ENCODE assay signal across 9 cellular contexts in the genomic region with DNA sequence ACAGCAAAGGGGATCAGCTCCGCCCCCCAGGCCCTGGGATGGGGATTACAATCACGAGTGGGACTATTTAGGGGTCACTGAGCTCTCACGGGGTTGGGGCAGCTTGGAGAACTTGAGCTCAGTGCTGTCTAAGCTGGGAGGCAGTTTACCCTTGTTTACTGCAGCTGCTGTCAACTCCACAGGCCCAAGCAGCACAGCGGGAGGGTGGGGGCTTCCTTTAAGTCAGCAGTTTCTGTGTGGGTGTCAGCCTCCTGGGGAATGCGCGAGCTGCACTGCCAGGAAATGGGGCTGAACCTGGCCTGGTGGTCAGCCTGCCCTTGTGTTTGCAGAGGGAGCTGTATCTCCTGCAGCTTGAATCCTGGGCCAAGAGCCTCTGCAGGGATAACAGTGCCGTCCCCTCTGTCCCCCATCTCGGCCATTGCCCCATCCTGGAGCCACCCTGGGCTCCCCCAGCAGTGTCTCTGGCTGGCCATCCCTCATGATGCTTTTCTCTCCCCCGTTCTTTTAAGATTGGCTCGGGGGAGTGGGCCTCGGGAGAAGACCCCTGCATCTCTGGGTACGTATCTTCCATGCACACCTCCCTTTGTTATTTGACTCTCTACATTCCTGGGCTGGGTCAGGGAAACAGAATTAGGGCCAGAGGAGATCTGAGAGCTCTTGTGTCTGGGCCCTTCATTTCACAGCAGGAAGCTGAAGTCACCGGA. TPM values are rescaled to one million over a fixed set of nuclear protein-coding genes. Genes with fewer than 3 reads are reported as not detected.
DNase-seq lines count a peak whose midpoint lies in the region; ATAC-seq and TF ChIP-seq lines count a peak whose summit lies in the region.
"Had no signal": no experiment of that assay in that cellular context is flagged by ENCODE, and none has a peak within 500 bp of the region (broad histone marks: within the 10 kb centered on the region; RNA-seq: fewer than 3 reads in every experiment).

No MANE protein-coding gene starts in this region.

- 34 to 43% methylated on average over 13 of the region's 13 CpGs for WGBS in lung, 2 donors

- H3K4me1 ChIP-seq in lung (ENCODE audit: control insufficient read depth in 2 of 2, insufficient read depth in 2 of 2, low read length in 2 of 2) = peaks cover 3 to 17% of the 10 kb centered on the region in 2 donors

- H3K27me3 ChIP-seq in lung (ENCODE audit: control insufficient read depth, insufficient read depth) = no peaks in the 10 kb centered on the region

- peak; percentile 64 for DNase-seq in activated CD4-positive, alpha-beta T cell treated with anti-CD3 and anti-CD28 coated beads for 36 hours
- no peak for DNase-seq in activated CD4-positive, alpha-beta T cell treated with anti-CD3 and anti-CD28 coated beads for 1 hour
- DNase-seq in activated naive CD8-positive, alpha-beta T cell treated with anti-CD3 and anti-CD28 coated beads, Interleukin-2, amount 50 U/mL, for 24 hours = peak; percentile 47
- DNase-seq in lung (ENCODE audit: low spot score) (no peak), type B pancreatic cell (ENCODE audit: extremely low spot score, unreplicated experiment) (no peak), NCI-H1092 treated with DMSO at 0.1 percent for 48 hours (lab: John Stamatoyannopoulos, UW) (no peak), NCI-H1694 treated with DMSO at 0.1 percent for 48 hours (lab: John Stamatoyannopoulos, UW) (no peak)
- no peak for DNase-seq in effector CD8-positive, alpha-beta T cell (lab: John Stamatoyannopoulos, UW)

- no peak overlapping the region for H3K4me3 ChIP-seq in lung

- H3K36me3 ChIP-seq in lung (ENCODE audit: control insufficient read depth in 2 of 2, insufficient read depth in 2 of 2, low read length in 2 of 2) = no peaks in the 10 kb centered on the region

- H3K27ac Mint-ChIP-seq in activated CD4-positive, alpha-beta T cell treated with anti-CD3 and anti-CD28 coated beads for 36 hours = peak overlapping the region; percentile 76
- peak overlapping the region; percentile 63 for H3K27ac Mint-ChIP-seq in activated naive CD8-positive, alpha-beta T cell treated with anti-CD3 and anti-CD28 coated beads, Interleukin-2, amount 50 U/mL, for 24 hours
- peak overlapping the region; percentile 34 for H3K27ac Mint-ChIP-seq in type B pancreatic cell

- H3K9me3 Mint-ChIP-seq in activated CD4-positive, alpha-beta T cell treated with anti-CD3 and anti-CD28 coated beads for 36 hours (ENCODE audit: low read depth) = no peaks in the 10 kb centered on the region
- no peaks in the 10 kb centered on the region for H3K9me3 Mint-ChIP-seq in activated naive CD8-positive, alpha-beta T cell treated with anti-CD3 and anti-CD28 coated beads, Interleukin-2, amount 50 U/mL, for 24 hours
- H3K9me3 Mint-ChIP-seq in type B pancreatic cell = no peaks in the 10 kb centered on the region

- peaks cover 0 to 3% of the 10 kb centered on the region in 2 donors for H3K9me3 ChIP-seq in lung (ENCODE audit: control insufficient read depth in 2 of 2, insufficient read depth in 1 of 2, low read length in 1 of 2)

- H3K27me3 Mint-ChIP-seq in activated CD4-positive, alpha-beta T cell treated with anti-CD3 and anti-CD28 coated beads for 36 hours = no peaks in the 10 kb centered on the region
- no peaks in the 10 kb centered on the region for H3K27me3 Mint-ChIP-seq in activated naive CD8-positive, alpha-beta T cell treated with anti-CD3 and anti-CD28 coated beads, Interleukin-2, amount 50 U/mL, for 24 hours
- peaks cover 9% of the 10 kb centered on the region for H3K27me3 Mint-ChIP-seq in type B pancreatic cell

- peak overlapping the region; percentile 28 to 45 for H3K27ac ChIP-seq in lung (ENCODE audit: low read depth in 1 of 2, low read length in 1 of 2)
- H3K27ac ChIP-seq: C4-2B had no signal

- intact Hi-C loops in activated CD4-positive, alpha-beta T cell treated with anti-CD3 and anti-CD28 coated beads for 36 hours (cut with DNase I, micrococcal nuclease) = loop anchor here (5.0 kb wide), 6 partner anchors 54 to 444 kb away; partner anchors contain the start of genes CLIP4 (in 1 of the 2), PPP1CB (in 1 of the 2) and WDR43 (in 1 of the 2)

- H3K36me3 Mint-ChIP-seq in activated CD4-positive, alpha-beta T cell treated with anti-CD3 and anti-CD28 coated beads for 36 hours (ENCODE audit: low read depth) = no peaks in the 10 kb centered on the region
- no peaks in the 10 kb centered on the region for H3K36me3 Mint-ChIP-seq in activated naive CD8-positive, alpha-beta T cell treated with anti-CD3 and anti-CD28 coated beads, Interleukin-2, amount 50 U/mL, for 24 hours (ENCODE audit: low read depth)
- H3K36me3 Mint-ChIP-seq in type B pancreatic cell = no peaks in the 10 kb centered on the region

- CTCF ChIA-PET in activated CD4-positive, alpha-beta T cell treated with anti-CD3 and anti-CD28 coated beads for 36 hours (lab: Charles Lee) = interaction anchor here (0.6 to 2.3 kb wide), 10 partner anchors 9 to 485 kb away, joined by 3 to 6 read pairs (median 4); no protein-coding TSS in a partner anchor

- POLR2A ChIA-PET in activated CD4-positive, alpha-beta T cell treated with anti-CD3 and anti-CD28 coated beads for 36 hours (lab: Charles Lee) = interaction anchor here (0.6 kb wide), 1 partner anchor 138 kb away, joined by 3 read pairs; no protein-coding TSS in a partner anchor

- peaks cover 73% of the 10 kb centered on the region for H3K4me1 Mint-ChIP-seq in activated CD4-positive, alpha-beta T cell treated with anti-CD3 and anti-CD28 coated beads for 36 hours
- H3K4me1 Mint-ChIP-seq in activated naive CD8-positive, alpha-beta T cell treated with anti-CD3 and anti-CD28 coated beads, Interleukin-2, amount 50 U/mL, for 24 hours = peaks cover 75% of the 10 kb centered on the region
- H3K4me1 Mint-ChIP-seq in type B pancreatic cell (ENCODE audit: unreplicated experiment) = peaks cover 26% of the 10 kb centered on the region

- H3K4me3 Mint-ChIP-seq in activated CD4-positive, alpha-beta T cell treated with anti-CD3 and anti-CD28 coated beads for 36 hours = no peak overlapping the region
- peak overlapping the region; percentile 25 for H3K4me3 Mint-ChIP-seq in activated naive CD8-positive, alpha-beta T cell treated with anti-CD3 and anti-CD28 coated beads, Interleukin-2, amount 50 U/mL, for 24 hours
- no peak overlapping the region for H3K4me3 Mint-ChIP-seq in type B pancreatic cell

- TF ChIP-seq CTCF in lung (IDR thresholded peaks at IDR 0.05; ENCODE audit: control extremely low read depth, extremely low read depth) = no peak
- no peak for TF ChIP-seq CTCF in type B pancreatic cell (conservative IDR thresholded peaks at IDR 0.05)

- peak; percentile 6 for ATAC-seq in activated CD4-positive, alpha-beta T cell treated with anti-CD3 and anti-CD28 coated beads for 36 hours
- ATAC-seq in activated naive CD8-positive, alpha-beta T cell treated with anti-CD3 and anti-CD28 coated beads, Interleukin-2, amount 50 U/mL, for 24 hours = no peak
- ATAC-seq in lung (ENCODE audit: insufficient read depth, low FRiP score) = no peak

RNA-seq across cellular contexts. Expression of gene TOGARAM2, which starts 30.0 kb away (rescaled TPM):
- 1 to 10 TPM; 2.7 to 3.3 TPM for total RNA-seq in activated CD4-positive, alpha-beta T cell treated with anti-CD3 and anti-CD28 coated beads for 36 hours
- total RNA-seq in lung = 10 to 100 TPM in 1 of 2 donors, 1 to 10 TPM in 1; 7.0 to 19.8 TPM
- 1 to 10 TPM; 7.9 to 9.3 TPM for polyA plus RNA-seq in lung
- total RNA-seq in type B pancreatic cell (ENCODE audit: low replicate concordance) = 1.6 and 3.6 TPM in 2 replicates

Comparison
In these comparisons a context has a peak if more than half of its experiments do, and no peak if none do; other contexts are left out.
1. DNase-seq: peak in activated CD4-positive, alpha-beta T cell treated with anti-CD3 and anti-CD28 coated beads for 36 hours (single experiment) and activated naive CD8-positive, alpha-beta T cell treated with anti-CD3 and anti-CD28 coated beads, Interleukin-2, amount 50 U/mL, for 24 hours (single experiment); none in activated CD4-positive, alpha-beta T cell treated with anti-CD3 and anti-CD28 coated beads for 1 hour (single experiment), lung (single experiment), type B pancreatic cell (single experiment), NCI-H1092 treated with DMSO at 0.1 percent for 48 hours (single experiment), NCI-H1694 treated with DMSO at 0.1 percent for 48 hours (single experiment) and effector CD8-positive, alpha-beta T cell (single experiment).
2. Peak in every context shown above with its lines, with median percentiles within 50 percentile points of each other: H3K27ac Mint-ChIP-seq.